In the genomic region with DNA sequence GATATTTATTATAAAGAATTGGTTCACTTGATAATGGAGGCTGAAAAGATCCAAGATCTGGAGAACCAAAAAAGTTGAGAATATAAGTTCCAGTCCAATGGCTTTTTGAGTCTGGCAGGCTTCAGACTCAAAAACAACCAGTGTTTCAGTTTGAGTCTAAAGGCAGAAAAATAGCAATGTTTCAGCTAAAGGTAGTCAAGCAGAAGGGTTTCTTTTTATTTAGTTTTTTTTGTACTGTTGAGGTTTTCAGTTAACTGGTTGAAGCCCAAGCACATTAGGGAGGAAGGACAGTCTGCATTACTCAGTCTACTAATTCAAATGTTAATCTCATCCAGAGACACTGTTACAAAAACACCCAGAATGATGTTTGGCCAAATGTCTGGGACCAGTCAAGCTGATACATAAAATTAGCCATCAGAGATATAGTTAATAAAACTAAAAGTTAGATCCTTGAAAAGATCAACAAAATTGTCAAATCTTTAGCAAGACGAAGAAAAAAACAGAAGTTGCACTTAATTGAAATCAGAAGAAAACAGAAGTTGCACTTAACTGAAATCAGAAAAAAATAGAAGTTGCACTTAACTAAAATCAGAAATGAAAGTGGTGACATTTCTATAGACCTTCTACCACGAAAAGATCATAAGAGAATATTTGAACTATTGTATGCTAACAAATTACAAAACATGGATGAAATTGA, we compare ENCODE assay signal across 1 cellular context.
A peak's percentile ranks its signal among the peaks of the same experiment; 100 is the strongest.
TF ChIP-seq lines count a peak whose summit lies in the region.

No MANE protein-coding gene starts in this region.

TF ChIP-seq in GM12878, 131 proteins besides CTCF, POLR2A, EP300 and RAD21 (continued from another document):
- TF ChIP-seq BHLHE40 (IDR thresholded peaks at IDR 0.05; ENCODE audit: borderline replicate concordance in 1 of 2, low read depth in 2 of 2, low read length in 1 of 2) (no peak), MTA3 (IDR thresholded peaks at IDR 0.05; ENCODE audit: borderline replicate concordance, low read length) (peak; percentile 54; the same call in 1 of the 2 replicates), TCF3 (IDR thresholded peaks at IDR 0.05; ENCODE audit: borderline replicate concordance, insufficient read depth, low read depth, low read length) (no peak), GABPA (IDR thresholded peaks at IDR 0.05; ENCODE audit: low read depth) (peak; percentile 17; the same call in 1 of the 2 replicates), CHD2 (IDR thresholded peaks at IDR 0.05; ENCODE audit: borderline replicate concordance, low read depth, low read length) (no peak), IRF4 (IDR thresholded peaks at IDR 0.05; ENCODE audit: low read depth, low read length) (peak; percentile 53; the same call in 1 of the 2 replicates), FOS (IDR thresholded peaks at IDR 0.05; ENCODE audit: borderline replicate concordance, extremely low read depth, insufficient read length) (no peak), POU2F2 (IDR thresholded peaks at IDR 0.05; ENCODE audit: borderline replicate concordance, low read depth, low read length) (no peak), SIN3A (IDR thresholded peaks at IDR 0.05; ENCODE audit: low read depth, low read length) (no peak), SMARCA5 (IDR thresholded peaks at IDR 0.05) (no peak), PML (IDR thresholded peaks at IDR 0.05; ENCODE audit: low read length) (0 out of 2 replicates have a peak, but pooled peaks have one; percentile 9), IKZF2 (IDR thresholded peaks at IDR 0.05) (no peak), NFIC (IDR thresholded peaks at IDR 0.05; ENCODE audit: low read depth, low read length) (peak; percentile 81), CBX5 (IDR thresholded peaks at IDR 0.05; ENCODE audit: low read depth) (0 out of 2 replicates have a peak, but pooled peaks have one; percentile 74), TBL1XR1 (IDR thresholded peaks at IDR 0.05; ENCODE audit: low read depth, low read length) (0 out of 2 replicates have a peak, but pooled peaks have one; percentile 21), KDM1A (IDR thresholded peaks at IDR 0.05; ENCODE audit: borderline replicate concordance) (no peak)
- TF ChIP-seq, protein P1, sequence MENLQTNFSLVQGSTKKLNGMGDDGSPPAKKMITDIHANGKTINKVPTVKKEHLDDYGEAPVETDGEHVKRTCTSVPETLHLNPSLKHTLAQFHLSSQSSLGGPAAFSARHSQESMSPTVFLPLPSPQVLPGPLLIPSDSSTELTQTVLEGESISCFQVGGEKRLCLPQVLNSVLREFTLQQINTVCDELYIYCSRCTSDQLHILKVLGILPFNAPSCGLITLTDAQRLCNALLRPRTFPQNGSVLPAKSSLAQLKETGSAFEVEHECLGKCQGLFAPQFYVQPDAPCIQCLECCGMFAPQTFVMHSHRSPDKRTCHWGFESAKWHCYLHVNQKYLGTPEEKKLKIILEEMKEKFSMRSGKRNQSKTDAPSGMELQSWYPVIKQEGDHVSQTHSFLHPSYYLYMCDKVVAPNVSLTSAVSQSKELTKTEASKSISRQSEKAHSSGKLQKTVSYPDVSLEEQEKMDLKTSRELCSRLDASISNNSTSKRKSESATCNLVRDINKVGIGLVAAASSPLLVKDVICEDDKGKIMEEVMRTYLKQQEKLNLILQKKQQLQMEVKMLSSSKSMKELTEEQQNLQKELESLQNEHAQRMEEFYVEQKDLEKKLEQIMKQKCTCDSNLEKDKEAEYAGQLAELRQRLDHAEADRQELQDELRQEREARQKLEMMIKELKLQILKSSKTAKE (IDR thresholded peaks at IDR 0.05; ENCODE audit: low read depth, poor library complexity, severe bottlenecking): peak; percentile 40
- TF ChIP-seq, protein P2, sequence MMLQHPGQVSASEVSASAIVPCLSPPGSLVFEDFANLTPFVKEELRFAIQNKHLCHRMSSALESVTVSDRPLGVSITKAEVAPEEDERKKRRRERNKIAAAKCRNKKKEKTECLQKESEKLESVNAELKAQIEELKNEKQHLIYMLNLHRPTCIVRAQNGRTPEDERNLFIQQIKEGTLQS (IDR thresholded peaks at IDR 0.05; ENCODE audit: borderline replicate concordance, extremely low read depth, low read depth, low read length): no peak
- TF ChIP-seq, protein P3, sequence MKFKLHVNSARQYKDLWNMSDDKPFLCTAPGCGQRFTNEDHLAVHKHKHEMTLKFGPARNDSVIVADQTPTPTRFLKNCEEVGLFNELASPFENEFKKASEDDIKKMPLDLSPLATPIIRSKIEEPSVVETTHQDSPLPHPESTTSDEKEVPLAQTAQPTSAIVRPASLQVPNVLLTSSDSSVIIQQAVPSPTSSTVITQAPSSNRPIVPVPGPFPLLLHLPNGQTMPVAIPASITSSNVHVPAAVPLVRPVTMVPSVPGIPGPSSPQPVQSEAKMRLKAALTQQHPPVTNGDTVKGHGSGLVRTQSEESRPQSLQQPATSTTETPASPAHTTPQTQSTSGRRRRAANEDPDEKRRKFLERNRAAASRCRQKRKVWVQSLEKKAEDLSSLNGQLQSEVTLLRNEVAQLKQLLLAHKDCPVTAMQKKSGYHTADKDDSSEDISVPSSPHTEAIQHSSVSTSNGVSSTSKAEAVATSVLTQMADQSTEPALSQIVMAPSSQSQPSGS (IDR thresholded peaks at IDR 0.05; ENCODE audit: low read length): peak; percentile 72
